1 cellular context compared by ENCODE assay signal in genomic region chr2:100279586-100280534, GRCh38.
TF ChIP-seq lines count a peak whose summit lies in the region.

No MANE protein-coding gene starts in this region.

TF ChIP-seq in GM23338, 12 proteins besides CTCF, POLR2A, EP300 and RAD21 (continued from another document):
- TF ChIP-seq REST (IDR thresholded peaks at IDR 0.05; ENCODE audit: unreplicated experiment) (no peak), STAT1 (IDR thresholded peaks at IDR 0.05; ENCODE audit: unreplicated experiment) (no peak), CREB1 (CRISPR knock-in tag; IDR thresholded peaks at IDR 0.05; ENCODE audit: low read depth) (no peak), POLR2AphosphoS5 (IDR thresholded peaks at IDR 0.05; ENCODE audit: low read depth) (no peak)
